8 cellular contexts compared by ENCODE assay signal in the genomic region with DNA sequence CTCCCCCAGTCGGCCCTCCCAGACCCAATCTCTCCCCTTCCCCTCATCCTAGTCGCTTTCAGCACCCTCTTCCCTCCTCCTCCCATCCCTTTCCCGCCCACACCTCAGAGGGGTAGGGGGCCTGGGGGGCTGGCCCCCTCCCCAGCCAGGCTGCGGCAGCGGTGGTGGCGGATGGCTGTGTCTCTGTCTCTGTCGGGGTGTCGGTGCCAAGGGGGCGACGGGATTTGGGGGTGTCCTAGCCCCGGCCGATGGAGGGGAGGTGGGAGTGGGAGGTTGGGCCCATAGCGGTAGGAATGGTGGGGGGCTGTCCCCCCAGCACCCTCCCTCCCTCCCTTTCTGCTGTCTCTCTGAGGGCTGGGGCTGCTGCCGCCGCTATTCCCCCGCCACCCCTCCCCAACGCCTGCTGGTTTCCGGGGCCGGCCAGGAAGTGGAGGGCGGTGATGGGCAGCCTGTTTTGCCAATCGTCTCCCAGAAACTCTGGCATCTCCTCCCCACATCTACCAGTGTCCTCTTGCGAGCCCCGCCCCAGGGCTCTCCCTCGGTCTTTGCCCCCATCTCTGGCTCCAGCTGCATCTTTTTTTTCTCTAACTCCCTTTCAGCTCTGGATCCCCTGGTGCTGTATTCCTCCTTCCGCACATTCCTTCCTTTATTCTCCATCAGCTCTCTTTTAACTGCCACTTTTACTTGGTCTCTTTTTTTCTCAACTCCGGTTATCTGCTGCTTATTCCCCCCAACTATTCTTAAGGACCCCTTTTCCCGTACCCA. TPM values are rescaled to one million over a fixed set of nuclear protein-coding genes. Genes with fewer than 3 reads are reported as not detected.
DNase-seq lines count a peak whose midpoint lies in the region; ATAC-seq and TF ChIP-seq lines count a peak whose summit lies in the region.

A gene with protein sequence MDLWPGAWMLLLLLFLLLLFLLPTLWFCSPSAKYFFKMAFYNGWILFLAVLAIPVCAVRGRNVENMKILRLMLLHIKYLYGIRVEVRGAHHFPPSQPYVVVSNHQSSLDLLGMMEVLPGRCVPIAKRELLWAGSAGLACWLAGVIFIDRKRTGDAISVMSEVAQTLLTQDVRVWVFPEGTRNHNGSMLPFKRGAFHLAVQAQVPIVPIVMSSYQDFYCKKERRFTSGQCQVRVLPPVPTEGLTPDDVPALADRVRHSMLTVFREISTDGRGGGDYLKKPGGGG (minus strand): TSS at position 374 of the 765 bp plus-strand sequence. CDS start 4,588 bp downstream, outside the sequence.

- H3F3A ChIP-seq in SU-DHL-6 (ENCODE audit: insufficient read depth) = peaks cover 16% of the 10 kb centered on the region

- TF ChIP-seq CTCF in SU-DHL-6 (IDR thresholded peaks at IDR 0.05; ENCODE audit: insufficient read depth, low read length, poor library complexity, severe bottlenecking) (no peak), omental fat pad (IDR thresholded peaks at IDR 0.05) (no peak), suprapubic skin (IDR thresholded peaks at IDR 0.05) (no peak)

- H3K9me2 ChIP-seq in SU-DHL-6 (replicated peaks; ENCODE audit: insufficient read depth, low read length) = no peaks in the 10 kb centered on the region

- CTCF ChIA-PET in HEK293T (lab: Yijun Ruan, JAX) = no interaction called here

- no peak for TF ChIP-seq EP300 in suprapubic skin (IDR thresholded peaks at IDR 0.05)

- 0% methylated on average over 24 of the region's 27 CpGs for WGBS in suprapubic skin

- H3K79me2 ChIP-seq in SU-DHL-6 (ENCODE audit: insufficient read depth, low read length) = peaks cover 31% of the 10 kb centered on the region

- DNase-seq in Daoy (ENCODE audit: low read depth) (peak; percentile 98), HEK293T (ENCODE audit: extremely low spot score) (peak; percentile 95), NCI-H1417 treated with DMSO at 0.1 percent for 48 hours (lab: John Stamatoyannopoulos, UW) (peak; percentile 71), glomerular visceral epithelial cell (ENCODE audit: extremely low spot score) (peak; percentile 97), omental fat pad (ENCODE audit: low spot score) (peak; percentile 94), suprapubic skin (ENCODE audit: low spot score in 2 of 2) (peak; percentile 97)
- DNase-seq in activated naive CD8-positive, alpha-beta T cell treated with anti-CD3 and anti-CD28 coated beads for 36 hours = peak; percentile 96

- H3K9me3 ChIP-seq in SU-DHL-6 (ENCODE audit: insufficient read depth, low read length) (no peaks in the 10 kb centered on the region), suprapubic skin (no peaks in the 10 kb centered on the region)

- no peaks in the 10 kb centered on the region for H3K27me3 Mint-ChIP-seq in activated naive CD8-positive, alpha-beta T cell treated with anti-CD3 and anti-CD28 coated beads for 36 hours

- H3K27me3 ChIP-seq in SU-DHL-6 (ENCODE audit: low read length) (no peaks in the 10 kb centered on the region), suprapubic skin (no peaks in the 10 kb centered on the region)

- peak within 1 kb of the TSS; percentile 88 for H3K9ac ChIP-seq in SU-DHL-6 (ENCODE audit: low read length)

- H3K36me3 Mint-ChIP-seq in activated naive CD8-positive, alpha-beta T cell treated with anti-CD3 and anti-CD28 coated beads for 36 hours = peaks cover 15% of the 10 kb centered on the region

- H4K20me1 ChIP-seq in SU-DHL-6 (ENCODE audit: low read depth, low read length) = no peaks in the 10 kb centered on the region

- POLR2A ChIA-PET in HEK293T (lab: Yijun Ruan, JAX) = interaction anchor here (0.6 to 4.9 kb wide), 11 partner anchors 8 to 204 kb away, joined by 3 to 153 read pairs (median 3); a partner anchor contains a TSS

- H3K9me3 Mint-ChIP-seq in activated naive CD8-positive, alpha-beta T cell treated with anti-CD3 and anti-CD28 coated beads for 36 hours = no peaks in the 10 kb centered on the region

- peak in 1 of 2 donors; percentile 62 for TF ChIP-seq POLR2A in suprapubic skin (IDR thresholded peaks at IDR 0.05)

- ATAC-seq in omental fat pad (ENCODE audit: low FRiP score) = peak; percentile 58

- H3K4me1 Mint-ChIP-seq in activated naive CD8-positive, alpha-beta T cell treated with anti-CD3 and anti-CD28 coated beads for 36 hours = peaks cover 53% of the 10 kb centered on the region

- H3K4me3 ChIP-seq in SU-DHL-6 (ENCODE audit: insufficient read depth, low read length, poor library complexity, severe bottlenecking) (peak within 1 kb of the TSS; percentile 86), suprapubic skin (peak within 1 kb of the TSS; percentile 93)

- H3K4me1 ChIP-seq in suprapubic skin = peaks cover 62% of the 10 kb centered on the region

- H3K36me3 ChIP-seq in SU-DHL-6 (ENCODE audit: low read length) (no peaks in the 10 kb centered on the region), suprapubic skin (peaks cover 12% of the 10 kb centered on the region)

- H3K27ac Mint-ChIP-seq in activated naive CD8-positive, alpha-beta T cell treated with anti-CD3 and anti-CD28 coated beads for 36 hours = peak within 1 kb of the TSS; percentile 95

- H3K4me2 ChIP-seq in SU-DHL-6 (ENCODE audit: low read depth, low read length, poor library complexity, severe bottlenecking) = peak within 1 kb of the TSS; percentile 73

- H3K27ac ChIP-seq in SU-DHL-6 (ENCODE audit: low read depth, low read length) = peak within 1 kb of the TSS; percentile 81
- H3K27ac ChIP-seq in suprapubic skin = peak within 1 kb of the TSS; percentile 96

- peak within 1 kb of the TSS; percentile 59 for H2AFZ ChIP-seq in SU-DHL-6 (ENCODE audit: low read depth, low read length, severe bottlenecking)

- H3K4me3 Mint-ChIP-seq in activated naive CD8-positive, alpha-beta T cell treated with anti-CD3 and anti-CD28 coated beads for 36 hours = peak within 1 kb of the TSS; percentile 94

TF ChIP-seq in HEK293T, 16 proteins besides CTCF, POLR2A, EP300 and RAD21:
- TF ChIP-seq, protein P1, sequence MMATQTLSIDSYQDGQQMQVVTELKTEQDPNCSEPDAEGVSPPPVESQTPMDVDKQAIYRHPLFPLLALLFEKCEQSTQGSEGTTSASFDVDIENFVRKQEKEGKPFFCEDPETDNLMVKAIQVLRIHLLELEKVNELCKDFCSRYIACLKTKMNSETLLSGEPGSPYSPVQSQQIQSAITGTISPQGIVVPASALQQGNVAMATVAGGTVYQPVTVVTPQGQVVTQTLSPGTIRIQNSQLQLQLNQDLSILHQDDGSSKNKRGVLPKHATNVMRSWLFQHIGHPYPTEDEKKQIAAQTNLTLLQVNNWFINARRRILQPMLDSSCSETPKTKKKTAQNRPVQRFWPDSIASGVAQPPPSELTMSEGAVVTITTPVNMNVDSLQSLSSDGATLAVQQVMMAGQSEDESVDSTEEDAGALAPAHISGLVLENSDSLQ (IDR thresholded peaks at IDR 0.05) = peak; percentile 99
- no peak for TF ChIP-seq ELF4 (IDR thresholded peaks at IDR 0.05)

RNA-seq across cellular contexts. Expression of the gene that starts here (rescaled TPM):
- 37.4 and 42.6 TPM in 2 replicates for total RNA-seq in Daoy (2014; rRNA removed; shearing (Covaris generic))
- 10 to 100 TPM; 30.8 to 33.6 TPM for total RNA-seq in activated naive CD8-positive, alpha-beta T cell treated with anti-CD3 and anti-CD28 coated beads for 36 hours
- total RNA-seq in omental fat pad (10 to 100 TPM; 26.4 to 40.9 (median 35.7) TPM), suprapubic skin (10 to 100 TPM; 30.4 to 68.9 (median 42.6) TPM)

Comparison
In these comparisons a context has a peak if more than half of its experiments do, and no peak if none do; other contexts are left out.
1. Peak in every context shown above with its lines: DNase-seq, ATAC-seq, H3K4me3 ChIP-seq and H3K27ac ChIP-seq.